Comparison of ENCODE assay signal across 1 cellular context in genomic region chr20:37922016-37922415, GRCh38.
TF ChIP-seq lines count a peak whose summit lies in the region.

No MANE protein-coding gene starts in this region.

TF ChIP-seq in GM12878, 131 proteins besides CTCF, POLR2A, EP300 and RAD21 (continued from another document):
- peak; percentile 61 for TF ChIP-seq ATF2 (IDR thresholded peaks at IDR 0.05; ENCODE audit: low read length)
- peak; percentile 36; the same call in 1 of the 2 replicates for TF ChIP-seq IRF4 (IDR thresholded peaks at IDR 0.05; ENCODE audit: low read depth, low read length)
- no peak for TF ChIP-seq NKRF (conservative IDR thresholded peaks at IDR 0.05)
- peak; percentile 40 for TF ChIP-seq SP1 (IDR thresholded peaks at IDR 0.05; ENCODE audit: low read depth, low read length)
- 0 out of 2 replicates have a peak, but pooled peaks have one; percentile 28 for TF ChIP-seq TCF12 (IDR thresholded peaks at IDR 0.05; ENCODE audit: low read depth, low read length)
- peak; percentile 71 for TF ChIP-seq JUNB (IDR thresholded peaks at IDR 0.05)
- peak; percentile 19; the same call in 1 of the 2 replicates for TF ChIP-seq SMARCA5 (IDR thresholded peaks at IDR 0.05)
- peak; percentile 23; the same call in 1 of the 2 replicates for TF ChIP-seq FOXM1 (IDR thresholded peaks at IDR 0.05; ENCODE audit: low read depth, low read length)
- peak in 1 of 2 experiments; percentile 36; a peak in 1 of 4 replicates for TF ChIP-seq ETV6 (conservative IDR thresholded peaks at IDR 0.05 in 1 of 2, IDR thresholded peaks at IDR 0.05 in 1 of 2; ENCODE audit: borderline replicate concordance in 1 of 2, low read depth in 1 of 2)
- peak; percentile 57; the same call in 1 of the 2 replicates for TF ChIP-seq CREB1 (IDR thresholded peaks at IDR 0.05; ENCODE audit: low read depth)
- peak; percentile 71; the same call in 1 of the 2 replicates for TF ChIP-seq NFIC (IDR thresholded peaks at IDR 0.05; ENCODE audit: low read depth, low read length)
- TF ChIP-seq POU2F2 (IDR thresholded peaks at IDR 0.05; ENCODE audit: borderline replicate concordance, low read depth, low read length) = peak; percentile 11; the same call in 1 of the 3 replicates
- peak in 1 of 2 experiments; percentile 74; a peak in 1 of 4 replicates for TF ChIP-seq SRF (IDR thresholded peaks at IDR 0.05; ENCODE audit: low read depth in 2 of 2, low read length in 2 of 2)
- no peak for TF ChIP-seq IKZF1 (conservative IDR thresholded peaks at IDR 0.05)
- TF ChIP-seq HDAC6 (IDR thresholded peaks at IDR 0.05; ENCODE audit: unreplicated experiment) = no peak
- no peak for TF ChIP-seq FOS (IDR thresholded peaks at IDR 0.05; ENCODE audit: borderline replicate concordance, extremely low read depth, insufficient read length)
- TF ChIP-seq E2F8 (IDR thresholded peaks at IDR 0.05; ENCODE audit: low read depth, partially characterized antibody) = no peak
- TF ChIP-seq YY1 (IDR thresholded peaks at IDR 0.05; ENCODE audit: low read depth, low read length) = peak; percentile 40; the same call in 1 of the 2 replicates
- TF ChIP-seq CBX5 (IDR thresholded peaks at IDR 0.05; ENCODE audit: low read depth) = peak; percentile 59; the same call in 1 of the 2 replicates
- no peak for TF ChIP-seq YBX1 (IDR thresholded peaks at IDR 0.05)
- TF ChIP-seq CHD1 (IDR thresholded peaks at IDR 0.05; ENCODE audit: low read depth, low read length) = no peak
- 0 out of 2 replicates have a peak, but pooled peaks have one; percentile 48 for TF ChIP-seq CBFB (IDR thresholded peaks at IDR 0.05; ENCODE audit: low read depth)
- peak; percentile 50; the same call in 1 of the 2 replicates for TF ChIP-seq BCL11A (IDR thresholded peaks at IDR 0.05; ENCODE audit: low read depth, low read length)
- no peak for TF ChIP-seq TAF1 (IDR thresholded peaks at IDR 0.05; ENCODE audit: borderline replicate concordance, low read depth, low read length)
- peak; percentile 66; the same call in 1 of the 2 replicates for TF ChIP-seq EED (IDR thresholded peaks at IDR 0.05; ENCODE audit: low read depth)
- TF ChIP-seq EGR1 (IDR thresholded peaks at IDR 0.05; ENCODE audit: borderline replicate concordance in 1 of 2, low read depth in 2 of 2, low read length in 2 of 2) = no peak
- TF ChIP-seq BCL3 (IDR thresholded peaks at IDR 0.05; ENCODE audit: borderline replicate concordance, insufficient read depth, low read depth, low read length, poor library complexity, severe bottlenecking) = peak; percentile 31
- TF ChIP-seq MEF2A (IDR thresholded peaks at IDR 0.05; ENCODE audit: insufficient read depth, low read depth, low read length) = no peak
- TF ChIP-seq CREM (IDR thresholded peaks at IDR 0.05; ENCODE audit: low read depth) = peak; percentile 35; the same call in 1 of the 2 replicates
- TF ChIP-seq PML (IDR thresholded peaks at IDR 0.05; ENCODE audit: low read length) = 0 out of 2 replicates have a peak, but pooled peaks have one; percentile 28
- peak; percentile 74 for TF ChIP-seq RUNX3 (IDR thresholded peaks at IDR 0.05; ENCODE audit: low read length)
